1 cellular context compared by ENCODE assay signal in the genomic region with DNA sequence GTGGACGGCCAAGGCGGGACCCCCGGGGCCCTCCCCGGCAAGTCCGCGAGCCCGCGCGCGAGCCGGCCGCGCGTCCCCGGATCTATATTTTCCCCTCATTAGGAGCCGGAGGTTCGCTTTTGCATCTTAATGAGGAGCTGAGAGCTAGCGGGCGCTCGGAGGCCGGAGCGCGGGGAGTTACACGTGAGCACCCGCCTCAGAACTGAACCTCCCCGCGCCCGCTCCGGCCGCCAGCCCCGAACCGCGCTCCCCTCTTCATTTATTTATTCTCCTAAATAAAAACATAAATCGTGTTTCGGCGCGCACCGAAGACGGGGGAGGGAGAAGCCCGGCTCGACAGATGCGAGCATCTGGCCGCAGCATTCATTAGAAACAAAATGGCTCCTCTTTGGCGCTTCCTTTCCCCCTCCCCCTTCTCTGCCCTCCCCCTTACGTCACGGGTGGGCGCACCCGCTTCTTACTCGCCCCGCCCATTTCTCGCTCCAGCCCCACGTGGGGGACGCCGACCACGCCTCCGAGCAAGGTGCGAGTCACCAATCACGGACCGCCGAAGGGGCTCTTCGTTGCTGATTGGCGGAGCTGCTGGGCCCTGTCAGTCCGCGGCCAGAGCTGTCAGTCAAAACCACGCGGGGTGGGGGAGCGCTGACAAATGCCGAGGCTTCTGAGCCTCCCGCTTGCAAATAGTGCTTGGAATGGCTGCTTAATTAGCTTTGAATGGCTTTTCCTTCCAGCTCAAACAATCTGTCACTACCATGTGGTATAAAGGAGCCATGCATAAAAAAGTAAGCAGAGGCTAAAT.
TF ChIP-seq lines count a peak whose summit lies in the region.

No MANE protein-coding gene starts in this region.

TF ChIP-seq in HepG2, 621 proteins besides CTCF, POLR2A, EP300 and RAD21 (continued from another document and continues in another):
- TF ChIP-seq ZBTB38 (CRISPR knock-in tag; IDR thresholded peaks at IDR 0.05) (no peak), ZNF382 (CRISPR knock-in tag; IDR thresholded peaks at IDR 0.05; ENCODE audit: borderline replicate concordance) (no peak), SSRP1 (CRISPR knock-in tag; IDR thresholded peaks at IDR 0.05) (no peak), KLF11 (CRISPR knock-in tag; IDR thresholded peaks at IDR 0.05) (no peak), CHD2 (IDR thresholded peaks at IDR 0.05; ENCODE audit: low read depth, low read length) (no peak), TCF7L2 (IDR thresholded peaks at IDR 0.05; ENCODE audit: low read depth, low read length) (no peak), ZNF674 (CRISPR knock-in tag; IDR thresholded peaks at IDR 0.05; ENCODE audit: low read depth) (no peak), KLF13 (CRISPR knock-in tag; IDR thresholded peaks at IDR 0.05) (no peak), ASH2L (IDR thresholded peaks at IDR 0.05; ENCODE audit: insufficient read length, low read depth, low read length) (no peak), ESRRA (CRISPR knock-in tag; IDR thresholded peaks at IDR 0.05; ENCODE audit: low read depth) (no peak), NR2F6 (IDR thresholded peaks at IDR 0.05) (no peak; the same call in 1 of the 2 replicates), NR2F6 (CRISPR knock-in tag; IDR thresholded peaks at IDR 0.05) (peak; percentile 53; the same call in 1 of the 2 replicates), ZFAT (CRISPR knock-in tag; conservative IDR thresholded peaks at IDR 0.05) (no peak), MEIS1 (CRISPR knock-in tag; IDR thresholded peaks at IDR 0.05; ENCODE audit: borderline replicate concordance) (peak; percentile 100), ZZZ3 (CRISPR knock-in tag; IDR thresholded peaks at IDR 0.05; ENCODE audit: borderline replicate concordance) (no peak), ZNF607 (CRISPR knock-in tag; IDR thresholded peaks at IDR 0.05; ENCODE audit: borderline replicate concordance) (0 out of 2 replicates have a peak, but pooled peaks have one; percentile 28), HMG20A (CRISPR knock-in tag; IDR thresholded peaks at IDR 0.05; ENCODE audit: borderline replicate concordance) (no peak), HES4 (CRISPR knock-in tag; IDR thresholded peaks at IDR 0.05; ENCODE audit: borderline replicate concordance) (no peak), FOSL2 (CRISPR knock-in tag; IDR thresholded peaks at IDR 0.05) (peak; percentile 42), HDAC1 (CRISPR knock-in tag; IDR thresholded peaks at IDR 0.05) (peak; percentile 79), SUZ12 (IDR thresholded peaks at IDR 0.05; ENCODE audit: low read depth, low read length) (no peak), SAFB2 (CRISPR knock-in tag; IDR thresholded peaks at IDR 0.05; ENCODE audit: borderline replicate concordance, low read depth) (no peak), ZNF614 (CRISPR knock-in tag; IDR thresholded peaks at IDR 0.05; ENCODE audit: borderline replicate concordance) (0 out of 2 replicates have a peak, but pooled peaks have one; percentile 51), ZNF570 (CRISPR knock-in tag; IDR thresholded peaks at IDR 0.05; ENCODE audit: borderline replicate concordance) (no peak), SALL1 (CRISPR knock-in tag; IDR thresholded peaks at IDR 0.05) (peak; percentile 87), ZNF619 (CRISPR knock-in tag; IDR thresholded peaks at IDR 0.05) (no peak), NCOA1 (CRISPR knock-in tag; IDR thresholded peaks at IDR 0.05) (no peak), ZNF552 (CRISPR knock-in tag; IDR thresholded peaks at IDR 0.05; ENCODE audit: borderline replicate concordance) (no peak), ZNF335 (CRISPR knock-in tag; IDR thresholded peaks at IDR 0.05) (no peak), ZNF672 (CRISPR knock-in tag; IDR thresholded peaks at IDR 0.05) (no peak), SPEN (CRISPR knock-in tag; IDR thresholded peaks at IDR 0.05; ENCODE audit: low read depth) (peak; percentile 65; the same call in 1 of the 2 replicates), MAZ (IDR thresholded peaks at IDR 0.05; ENCODE audit: borderline replicate concordance, low read depth, low read length) (peak; percentile 59; the same call in 1 of the 2 replicates), MAZ (CRISPR knock-in tag; IDR thresholded peaks at IDR 0.05; ENCODE audit: low read depth) (peak; percentile 70), ZSCAN20 (CRISPR knock-in tag; IDR thresholded peaks at IDR 0.05; ENCODE audit: borderline replicate concordance) (no peak), MEIS2 (CRISPR knock-in tag; IDR thresholded peaks at IDR 0.05) (peak; percentile 100), PAWR (CRISPR knock-in tag; IDR thresholded peaks at IDR 0.05; ENCODE audit: borderline replicate concordance) (no peak)
- TF ChIP-seq, protein P1, sequence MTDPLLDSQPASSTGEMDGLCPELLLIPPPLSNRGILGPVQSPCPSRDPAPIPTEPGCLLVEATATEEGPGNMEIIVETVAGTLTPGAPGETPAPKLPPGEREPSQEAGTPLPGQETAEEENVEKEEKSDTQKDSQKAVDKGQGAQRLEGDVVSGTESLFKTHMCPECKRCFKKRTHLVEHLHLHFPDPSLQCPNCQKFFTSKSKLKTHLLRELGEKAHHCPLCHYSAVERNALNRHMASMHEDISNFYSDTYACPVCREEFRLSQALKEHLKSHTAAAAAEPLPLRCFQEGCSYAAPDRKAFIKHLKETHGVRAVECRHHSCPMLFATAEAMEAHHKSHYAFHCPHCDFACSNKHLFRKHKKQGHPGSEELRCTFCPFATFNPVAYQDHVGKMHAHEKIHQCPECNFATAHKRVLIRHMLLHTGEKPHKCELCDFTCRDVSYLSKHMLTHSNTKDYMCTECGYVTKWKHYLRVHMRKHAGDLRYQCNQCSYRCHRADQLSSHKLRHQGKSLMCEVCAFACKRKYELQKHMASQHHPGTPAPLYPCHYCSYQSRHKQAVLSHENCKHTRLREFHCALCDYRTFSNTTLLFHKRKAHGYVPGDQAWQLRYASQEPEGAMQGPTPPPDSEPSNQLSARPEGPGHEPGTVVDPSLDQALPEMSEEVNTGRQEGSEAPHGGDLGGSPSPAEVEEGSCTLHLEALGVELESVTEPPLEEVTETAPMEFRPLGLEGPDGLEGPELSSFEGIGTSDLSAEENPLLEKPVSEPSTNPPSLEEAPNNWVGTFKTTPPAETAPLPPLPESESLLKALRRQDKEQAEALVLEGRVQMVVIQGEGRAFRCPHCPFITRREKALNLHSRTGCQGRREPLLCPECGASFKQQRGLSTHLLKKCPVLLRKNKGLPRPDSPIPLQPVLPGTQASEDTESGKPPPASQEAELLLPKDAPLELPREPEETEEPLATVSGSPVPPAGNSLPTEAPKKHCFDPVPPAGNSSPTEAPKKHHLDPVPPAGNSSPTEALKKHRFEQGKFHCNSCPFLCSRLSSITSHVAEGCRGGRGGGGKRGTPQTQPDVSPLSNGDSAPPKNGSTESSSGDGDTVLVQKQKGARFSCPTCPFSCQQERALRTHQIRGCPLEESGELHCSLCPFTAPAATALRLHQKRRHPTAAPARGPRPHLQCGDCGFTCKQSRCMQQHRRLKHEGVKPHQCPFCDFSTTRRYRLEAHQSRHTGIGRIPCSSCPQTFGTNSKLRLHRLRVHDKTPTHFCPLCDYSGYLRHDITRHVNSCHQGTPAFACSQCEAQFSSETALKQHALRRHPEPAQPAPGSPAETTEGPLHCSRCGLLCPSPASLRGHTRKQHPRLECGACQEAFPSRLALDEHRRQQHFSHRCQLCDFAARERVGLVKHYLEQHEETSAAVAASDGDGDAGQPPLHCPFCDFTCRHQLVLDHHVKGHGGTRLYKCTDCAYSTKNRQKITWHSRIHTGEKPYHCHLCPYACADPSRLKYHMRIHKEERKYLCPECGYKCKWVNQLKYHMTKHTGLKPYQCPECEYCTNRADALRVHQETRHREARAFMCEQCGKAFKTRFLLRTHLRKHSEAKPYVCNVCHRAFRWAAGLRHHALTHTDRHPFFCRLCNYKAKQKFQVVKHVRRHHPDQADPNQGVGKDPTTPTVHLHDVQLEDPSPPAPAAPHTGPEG (CRISPR knock-in tag; IDR thresholded peaks at IDR 0.05): peak; percentile 24; the same call in 1 of the 2 replicates
- TF ChIP-seq, protein P2, sequence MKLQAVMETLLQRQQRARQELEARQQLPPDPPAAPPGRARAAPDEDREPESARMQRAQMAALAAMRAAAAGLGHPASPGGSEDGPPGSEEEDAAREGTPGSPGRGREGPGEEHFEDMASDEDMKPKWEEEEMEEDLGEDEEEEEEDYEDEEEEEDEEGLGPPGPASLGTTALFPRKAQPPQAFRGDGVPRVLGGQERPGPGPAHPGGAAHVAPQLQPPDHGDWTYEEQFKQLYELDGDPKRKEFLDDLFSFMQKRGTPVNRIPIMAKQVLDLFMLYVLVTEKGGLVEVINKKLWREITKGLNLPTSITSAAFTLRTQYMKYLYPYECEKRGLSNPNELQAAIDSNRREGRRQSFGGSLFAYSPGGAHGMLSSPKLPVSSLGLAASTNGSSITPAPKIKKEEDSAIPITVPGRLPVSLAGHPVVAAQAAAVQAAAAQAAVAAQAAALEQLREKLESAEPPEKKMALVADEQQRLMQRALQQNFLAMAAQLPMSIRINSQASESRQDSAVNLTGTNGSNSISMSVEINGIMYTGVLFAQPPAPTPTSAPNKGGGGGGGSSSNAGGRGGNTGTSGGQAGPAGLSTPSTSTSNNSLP (IDR thresholded peaks at IDR 0.05; ENCODE audit: low read depth, low read length): peak; percentile 46
- TF ChIP-seq, protein P3, sequence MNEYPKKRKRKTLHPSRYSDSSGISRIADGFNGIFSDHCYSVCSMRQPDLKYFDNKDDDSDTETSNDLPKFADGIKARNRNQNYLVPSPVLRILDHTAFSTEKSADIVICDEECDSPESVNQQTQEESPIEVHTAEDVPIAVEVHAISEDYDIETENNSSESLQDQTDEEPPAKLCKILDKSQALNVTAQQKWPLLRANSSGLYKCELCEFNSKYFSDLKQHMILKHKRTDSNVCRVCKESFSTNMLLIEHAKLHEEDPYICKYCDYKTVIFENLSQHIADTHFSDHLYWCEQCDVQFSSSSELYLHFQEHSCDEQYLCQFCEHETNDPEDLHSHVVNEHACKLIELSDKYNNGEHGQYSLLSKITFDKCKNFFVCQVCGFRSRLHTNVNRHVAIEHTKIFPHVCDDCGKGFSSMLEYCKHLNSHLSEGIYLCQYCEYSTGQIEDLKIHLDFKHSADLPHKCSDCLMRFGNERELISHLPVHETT (CRISPR knock-in tag; conservative IDR thresholded peaks at IDR 0.05): no peak
- TF ChIP-seq, protein P4, sequence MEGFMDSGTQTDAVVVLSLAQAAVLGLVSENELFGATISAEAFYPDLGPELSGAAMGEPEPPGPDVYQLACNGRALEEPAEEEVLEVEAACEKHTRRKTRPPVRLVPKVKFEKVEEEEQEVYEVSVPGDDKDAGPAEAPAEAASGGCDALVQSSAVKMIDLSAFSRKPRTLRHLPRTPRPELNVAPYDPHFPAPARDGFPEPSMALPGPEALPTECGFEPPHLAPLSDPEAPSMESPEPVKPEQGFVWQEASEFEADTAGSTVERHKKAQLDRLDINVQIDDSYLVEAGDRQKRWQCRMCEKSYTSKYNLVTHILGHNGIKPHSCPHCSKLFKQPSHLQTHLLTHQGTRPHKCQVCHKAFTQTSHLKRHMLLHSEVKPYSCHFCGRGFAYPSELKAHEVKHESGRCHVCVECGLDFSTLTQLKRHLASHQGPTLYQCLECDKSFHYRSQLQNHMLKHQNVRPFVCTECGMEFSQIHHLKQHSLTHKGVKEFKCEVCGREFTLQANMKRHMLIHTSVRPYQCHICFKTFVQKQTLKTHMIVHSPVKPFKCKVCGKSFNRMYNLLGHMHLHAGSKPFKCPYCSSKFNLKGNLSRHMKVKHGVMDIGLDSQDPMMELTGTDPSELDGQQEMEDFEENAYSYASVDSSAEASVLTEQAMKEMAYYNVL (CRISPR knock-in tag; IDR thresholded peaks at IDR 0.05; ENCODE audit: borderline replicate concordance): peak; percentile 39; the same call in 1 of the 2 replicates
- TF ChIP-seq, protein P5, sequence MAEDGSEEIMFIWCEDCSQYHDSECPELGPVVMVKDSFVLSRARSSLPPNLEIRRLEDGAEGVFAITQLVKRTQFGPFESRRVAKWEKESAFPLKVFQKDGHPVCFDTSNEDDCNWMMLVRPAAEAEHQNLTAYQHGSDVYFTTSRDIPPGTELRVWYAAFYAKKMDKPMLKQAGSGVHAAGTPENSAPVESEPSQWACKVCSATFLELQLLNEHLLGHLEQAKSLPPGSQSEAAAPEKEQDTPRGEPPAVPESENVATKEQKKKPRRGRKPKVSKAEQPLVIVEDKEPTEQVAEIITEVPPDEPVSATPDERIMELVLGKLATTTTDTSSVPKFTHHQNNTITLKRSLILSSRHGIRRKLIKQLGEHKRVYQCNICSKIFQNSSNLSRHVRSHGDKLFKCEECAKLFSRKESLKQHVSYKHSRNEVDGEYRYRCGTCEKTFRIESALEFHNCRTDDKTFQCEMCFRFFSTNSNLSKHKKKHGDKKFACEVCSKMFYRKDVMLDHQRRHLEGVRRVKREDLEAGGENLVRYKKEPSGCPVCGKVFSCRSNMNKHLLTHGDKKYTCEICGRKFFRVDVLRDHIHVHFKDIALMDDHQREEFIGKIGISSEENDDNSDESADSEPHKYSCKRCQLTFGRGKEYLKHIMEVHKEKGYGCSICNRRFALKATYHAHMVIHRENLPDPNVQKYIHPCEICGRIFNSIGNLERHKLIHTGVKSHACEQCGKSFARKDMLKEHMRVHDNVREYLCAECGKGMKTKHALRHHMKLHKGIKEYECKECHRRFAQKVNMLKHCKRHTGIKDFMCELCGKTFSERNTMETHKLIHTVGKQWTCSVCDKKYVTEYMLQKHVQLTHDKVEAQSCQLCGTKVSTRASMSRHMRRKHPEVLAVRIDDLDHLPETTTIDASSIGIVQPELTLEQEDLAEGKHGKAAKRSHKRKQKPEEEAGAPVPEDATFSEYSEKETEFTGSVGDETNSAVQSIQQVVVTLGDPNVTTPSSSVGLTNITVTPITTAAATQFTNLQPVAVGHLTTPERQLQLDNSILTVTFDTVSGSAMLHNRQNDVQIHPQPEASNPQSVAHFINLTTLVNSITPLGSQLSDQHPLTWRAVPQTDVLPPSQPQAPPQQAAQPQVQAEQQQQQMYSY (CRISPR knock-in tag; IDR thresholded peaks at IDR 0.05): peak; percentile 77; the same call in 1 of the 2 replicates
- TF ChIP-seq, protein P6, sequence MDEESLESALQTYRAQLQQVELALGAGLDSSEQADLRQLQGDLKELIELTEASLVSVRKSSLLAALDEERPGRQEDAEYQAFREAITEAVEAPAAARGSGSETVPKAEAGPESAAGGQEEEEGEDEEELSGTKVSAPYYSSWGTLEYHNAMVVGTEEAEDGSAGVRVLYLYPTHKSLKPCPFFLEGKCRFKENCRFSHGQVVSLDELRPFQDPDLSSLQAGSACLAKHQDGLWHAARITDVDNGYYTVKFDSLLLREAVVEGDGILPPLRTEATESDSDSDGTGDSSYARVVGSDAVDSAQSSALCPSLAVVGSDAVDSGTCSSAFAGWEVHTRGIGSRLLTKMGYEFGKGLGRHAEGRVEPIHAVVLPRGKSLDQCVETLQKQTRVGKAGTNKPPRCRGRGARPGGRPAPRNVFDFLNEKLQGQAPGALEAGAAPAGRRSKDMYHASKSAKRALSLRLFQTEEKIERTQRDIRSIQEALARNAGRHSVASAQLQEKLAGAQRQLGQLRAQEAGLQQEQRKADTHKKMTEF (CRISPR knock-in tag; IDR thresholded peaks at IDR 0.05): peak; percentile 80
- TF ChIP-seq, protein P7, sequence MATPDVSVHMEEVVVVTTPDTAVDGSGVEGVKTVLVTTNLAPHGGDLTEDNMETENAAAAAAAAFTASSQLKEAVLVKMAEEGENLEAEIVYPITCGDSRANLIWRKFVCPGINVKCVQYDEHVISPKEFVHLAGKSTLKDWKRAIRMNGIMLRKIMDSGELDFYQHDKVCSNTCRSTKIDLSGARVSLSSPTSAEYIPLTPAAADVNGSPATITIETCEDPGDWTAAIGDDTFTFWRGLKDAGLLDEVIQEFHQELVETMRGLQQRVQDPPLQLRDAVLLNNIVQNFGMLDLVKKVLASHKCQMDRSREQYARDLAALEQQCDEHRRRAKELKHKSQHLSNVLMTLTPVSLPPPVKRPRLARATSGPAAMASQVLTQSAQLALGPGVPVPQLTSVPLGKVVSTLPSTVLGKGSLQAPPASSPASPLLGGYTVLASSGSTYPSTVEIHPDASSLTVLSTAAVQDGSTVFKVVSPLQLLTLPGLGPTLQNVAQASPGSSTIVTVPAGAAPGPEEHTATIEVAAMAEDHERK (CRISPR knock-in tag; IDR thresholded peaks at IDR 0.05; ENCODE audit: low read depth): no peak
